Comparison of ENCODE assay signal across 23 cellular contexts in genomic region chr6:162173448-162173847, GRCh38.
DNase-seq lines count a peak whose midpoint lies in the region; ATAC-seq, FAIRE-seq and TF ChIP-seq lines count a peak whose summit lies in the region.
"Had no signal": no experiment of that assay in that cellular context is flagged by ENCODE, and none has a peak within 500 bp of the region (broad histone marks: within the 10 kb centered on the region; RNA-seq: fewer than 3 reads in every experiment).

No MANE protein-coding gene starts in this region.

- H3K4me3 ChIP-seq in endothelial cell of umbilical vein (replicated peaks in 1 of 3; ENCODE audit: insufficient read depth in 1 of 3, low read depth in 1 of 3, low read length in 3 of 3) (no peak overlapping the region), upper lobe of right lung (no peak overlapping the region), esophagus squamous epithelium (no peak overlapping the region)
- H3K4me3 ChIP-seq: GM23248 had no signal

- FAIRE-seq in endothelial cell of umbilical vein (lab: Jason Lieb, UNC) = no peak
- FAIRE-seq: HepG2 had no signal

- no peak overlapping the region for H2AFZ ChIP-seq in endothelial cell of umbilical vein (ENCODE audit: low read depth, low read length)
- H2AFZ ChIP-seq: GM23248 had no signal

- dilution Hi-C loops in endothelial cell of umbilical vein (cut with MboI; ENCODE audit: extremely low pct_ligation_motif_present, low sequenced_read_pairs) = no loop called here

- intact Hi-C loops in endothelial cell of umbilical vein (cut with micrococcal nuclease) = no loop called here
- intact Hi-C loops in upper lobe of right lung (cut with DNase I) = no loop called here
- intact Hi-C loops in esophagus squamous epithelium (cut with DNase I) = no loop called here
- intact Hi-C loops in posterior cingulate gyrus (cut with DNase I) = no loop called here

- no peaks in the 10 kb centered on the region for H3K36me3 ChIP-seq in endothelial cell of umbilical vein (ENCODE audit: control insufficient read depth in 2 of 2, extremely low read depth in 1 of 2, insufficient read depth in 2 of 2, low read length in 2 of 2)
- H3K36me3 ChIP-seq in upper lobe of right lung = no peaks in the 10 kb centered on the region
- H3K36me3 ChIP-seq in esophagus squamous epithelium = no peaks in the 10 kb centered on the region

- H3K9me1 ChIP-seq in endothelial cell of umbilical vein (replicated peaks; ENCODE audit: control insufficient read depth, extremely low read depth, insufficient read depth, low read length) = no peaks in the 10 kb centered on the region

- no peak for TF ChIP-seq CTCF in endothelial cell of umbilical vein (IDR thresholded peaks at IDR 0.05; ENCODE audit: extremely low read depth in 1 of 2, insufficient read depth in 1 of 2, low read depth in 1 of 2, low read length in 2 of 2)
- no peak for TF ChIP-seq CTCF in upper lobe of right lung (IDR thresholded peaks at IDR 0.05)
- no peak for TF ChIP-seq CTCF in esophagus squamous epithelium (IDR thresholded peaks at IDR 0.05)

- no peak overlapping the region for H3K27ac ChIP-seq in endothelial cell of umbilical vein (ENCODE audit: insufficient read depth, low read depth, low read length)
- no peak overlapping the region for H3K27ac ChIP-seq in upper lobe of right lung
- H3K27ac ChIP-seq in esophagus squamous epithelium = no peak overlapping the region
- H3K27ac ChIP-seq: GM23248 had no signal

- no peaks in the 10 kb centered on the region for H4K20me1 ChIP-seq in endothelial cell of umbilical vein (replicated peaks; ENCODE audit: control insufficient read depth, extremely low read depth, insufficient read depth, low read length)

- CTCF ChIA-PET in endothelial cell of umbilical vein (lab: Charles Lee) = no interaction called here

- H3K9me3 ChIP-seq in endothelial cell of umbilical vein (replicated peaks; ENCODE audit: control insufficient read depth, insufficient read depth, low read length) (no peaks in the 10 kb centered on the region), upper lobe of right lung (no peaks in the 10 kb centered on the region), esophagus squamous epithelium (no peaks in the 10 kb centered on the region)
- H3K9me3 ChIP-seq: Caco-2 had no signal

- peaks cover 4% of the 10 kb centered on the region for H3K4me1 ChIP-seq in endothelial cell of umbilical vein (ENCODE audit: control insufficient read depth, extremely low read depth, insufficient read depth, low read length)
- H3K4me1 ChIP-seq in upper lobe of right lung = no peaks in the 10 kb centered on the region
- H3K4me1 ChIP-seq in esophagus squamous epithelium = no peaks in the 10 kb centered on the region
- H3K4me1 ChIP-seq: Caco-2 had no signal

- H3K9ac ChIP-seq in endothelial cell of umbilical vein (replicated peaks; ENCODE audit: extremely low read depth, insufficient read depth, low read length) = no peak overlapping the region
- H3K9ac ChIP-seq: GM23248 had no signal

- WGBS in esophagus squamous epithelium, 2 donors = 96 to 100% methylated on average over 1 of the region's 1 CpG

- TF ChIP-seq POLR2A in endothelial cell of umbilical vein (IDR thresholded peaks at IDR 0.05; ENCODE audit: low read depth, low read length) = no peak
- TF ChIP-seq POLR2A in esophagus squamous epithelium (IDR thresholded peaks at IDR 0.05) = no peak

- BruUV-seq in endothelial cell of umbilical vein (replicated peaks; lab: Mats Ljungman, UMichigan) = no TSS peak

- ATAC-seq in upper lobe of right lung = peak; percentile 51
- ATAC-seq: PC-3, T-cell had no signal

- H3K27me3 ChIP-seq in endothelial cell of umbilical vein (ENCODE audit: control insufficient read depth in 2 of 2, insufficient read depth in 2 of 2, low read length in 2 of 2) (no peaks in the 10 kb centered on the region), upper lobe of right lung (no peaks in the 10 kb centered on the region), esophagus squamous epithelium (no peaks in the 10 kb centered on the region)

- DNase-seq in NCI-H510A treated with DMSO at 0.1 percent for 48 hours (lab: John Stamatoyannopoulos, UW) (peak; percentile 4), NCI-H510A (lab: John Stamatoyannopoulos, UW) (no peak), NCI-H146 (lab: John Stamatoyannopoulos, UW) (peak; percentile 76), endothelial cell of umbilical vein (ENCODE audit: low read depth, low spot score) (peak; percentile 3), upper lobe of right lung (no peak), esophagus squamous epithelium (lab: John Stamatoyannopoulos, UW) (no peak), posterior cingulate gyrus (no peak)
- no peak for DNase-seq in activated naive CD4-positive, alpha-beta T cell treated with anti-CD3 and anti-CD28 coated beads, Interleukin-2, amount 50 U/mL, for 16 hours
- DNase-seq: 8988T; ACHN; Caco-2; CD4-positive, alpha-beta memory T cell; GM23248; H9; Karpas-422; NCI-H1092; NCI-H1436 treated with DMSO at 0.1 percent for 48 hours; NCI-H2029; NCI-H446 treated with DMSO at 0.1 percent for 48 hours; NCI-H774; PC-3; T-cell had no signal

- no peak overlapping the region for H3K4me2 ChIP-seq in endothelial cell of umbilical vein (ENCODE audit: insufficient read depth, low read length)

- POLR2A ChIA-PET in endothelial cell of umbilical vein (lab: Charles Lee) = no interaction called here

- no peaks in the 10 kb centered on the region for H3K79me2 ChIP-seq in endothelial cell of umbilical vein (ENCODE audit: control insufficient read depth, insufficient read depth, low read length)

TF ChIP-seq in endothelial cell of umbilical vein, 7 proteins besides CTCF, POLR2A, EP300 and RAD21:
- TF ChIP-seq GATA2 (IDR thresholded peaks at IDR 0.05; ENCODE audit: insufficient read depth, insufficient read length, low read depth, low read length) = peak; percentile 52
- TF ChIP-seq MYC (IDR thresholded peaks at IDR 0.05; ENCODE audit: low read depth, low read length) = no peak
- TF ChIP-seq POLR2AphosphoS5 (IDR thresholded peaks at IDR 0.05; ENCODE audit: insufficient read depth, low read depth, low read length) = no peak
- no peak for TF ChIP-seq FOS (IDR thresholded peaks at IDR 0.05; ENCODE audit: borderline replicate concordance, insufficient read depth, low read length)
- no peak for TF ChIP-seq JUN (IDR thresholded peaks at IDR 0.05; ENCODE audit: borderline replicate concordance, insufficient read depth, insufficient read length, low read depth)
- TF ChIP-seq, protein P1, sequence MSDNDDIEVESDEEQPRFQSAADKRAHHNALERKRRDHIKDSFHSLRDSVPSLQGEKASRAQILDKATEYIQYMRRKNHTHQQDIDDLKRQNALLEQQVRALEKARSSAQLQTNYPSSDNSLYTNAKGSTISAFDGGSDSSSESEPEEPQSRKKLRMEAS (IDR thresholded peaks at IDR 0.05; ENCODE audit: insufficient read depth, insufficient read length) = no peak

Comparison
In these comparisons a context has a peak if more than half of its experiments do, and no peak if none do; other contexts are left out.
1. DNase-seq: peak in NCI-H510A treated with DMSO at 0.1 percent for 48 hours (single experiment), NCI-H146 (single experiment) and endothelial cell of umbilical vein (single experiment); none in NCI-H510A (single experiment), upper lobe of right lung (single experiment), esophagus squamous epithelium (single experiment), posterior cingulate gyrus (0 of 10) and activated naive CD4-positive, alpha-beta T cell treated with anti-CD3 and anti-CD28 coated beads, Interleukin-2, amount 50 U/mL, for 16 hours (single experiment).